In the genomic region with DNA sequence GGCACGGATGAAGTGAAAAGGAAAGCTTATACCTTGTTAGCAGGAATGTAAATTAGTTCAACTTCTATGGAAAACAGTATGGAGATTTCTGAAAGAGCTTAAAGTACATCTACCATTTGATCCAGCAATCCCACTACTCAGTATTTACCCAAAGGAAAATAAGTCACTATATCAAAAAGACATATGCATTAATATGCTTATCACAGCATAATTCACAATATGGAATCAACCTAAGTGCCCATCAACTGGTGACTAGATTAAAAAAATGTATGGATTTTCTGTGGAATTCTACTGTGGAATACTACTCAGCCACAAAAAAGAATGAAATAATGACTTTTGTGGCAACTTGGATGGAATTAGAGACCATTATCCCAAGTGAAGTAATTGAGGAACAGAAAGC, we compare ENCODE assay signal across 7 cellular contexts.
"Had no signal": no experiment of that assay in that cellular context is flagged by ENCODE, and none has a peak within 500 bp of the region (broad histone marks: within the 10 kb centered on the region; RNA-seq: fewer than 3 reads in every experiment).

No MANE protein-coding gene starts in this region.

- ATAC-seq: GM12878 had no signal

- FAIRE-seq: G401.6, GM12878, GM12891, GM18507, GM19239 had no signal

- H3K4me3 ChIP-seq: GM12878 had no signal

- DNase-seq: GDM1, GF-D8 had no signal
